In the genomic region with DNA sequence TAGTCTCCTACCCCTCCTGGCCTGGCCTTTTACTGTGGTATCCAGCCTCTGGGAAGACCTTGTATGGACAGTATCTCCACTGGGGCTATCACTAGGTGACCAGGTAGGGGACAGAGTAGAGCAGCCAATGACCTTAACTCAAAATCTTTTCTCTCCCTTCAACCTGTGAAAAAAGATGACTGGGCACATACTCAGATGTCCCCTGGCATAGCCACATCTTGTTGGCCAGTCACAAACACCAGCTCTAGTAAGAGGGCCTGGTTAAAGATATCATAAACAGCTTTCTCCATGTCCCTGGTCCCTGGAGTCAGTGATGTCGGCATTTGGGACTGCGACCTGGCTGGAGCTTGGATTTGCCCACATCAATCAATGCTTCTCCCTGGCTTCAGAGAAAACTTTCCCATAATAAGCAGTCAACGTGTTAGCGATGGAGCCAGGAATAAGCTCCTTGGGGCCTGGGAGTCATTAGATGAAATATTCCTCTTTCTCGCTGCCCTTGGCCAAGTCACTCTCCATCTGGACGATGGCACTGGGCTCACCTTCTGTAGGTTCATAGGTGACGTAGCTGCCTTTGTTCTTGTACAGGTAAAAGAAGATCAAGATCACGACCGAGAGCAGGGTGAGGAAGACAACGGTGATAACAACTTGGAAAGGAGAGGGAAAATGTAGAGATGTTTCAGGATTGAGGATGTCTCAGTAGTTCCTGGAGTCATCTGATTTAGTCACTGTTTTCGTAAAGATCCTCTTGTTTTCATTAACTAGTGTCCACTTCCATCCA, we compare ENCODE assay signal across 2 cellular contexts.
TF ChIP-seq lines count a peak whose summit lies in the region.

No MANE protein-coding gene starts in this region.

TF ChIP-seq in IMR-90, 13 proteins besides CTCF, POLR2A, EP300 and RAD21:
- TF ChIP-seq RCOR1 (IDR thresholded peaks at IDR 0.05; ENCODE audit: insufficient replicate concordance, low read length) (no peak), FOS (IDR thresholded peaks at IDR 0.05; ENCODE audit: low read depth, low read length) (no peak), RFX5 (IDR thresholded peaks at IDR 0.05; ENCODE audit: low read depth, low read length) (no peak), CHD1 (IDR thresholded peaks at IDR 0.05; ENCODE audit: low read depth, low read length) (no peak), SMC3 (IDR thresholded peaks at IDR 0.05; ENCODE audit: low read depth, low read length) (no peak), MAFK (IDR thresholded peaks at IDR 0.05; ENCODE audit: low read depth, low read length) (no peak), CEBPB (IDR thresholded peaks at IDR 0.05; ENCODE audit: low read depth, low read length) (no peak), NFE2L2 (IDR thresholded peaks at IDR 0.05; ENCODE audit: low read depth, low read length) (no peak), MXI1 (IDR thresholded peaks at IDR 0.05; ENCODE audit: borderline replicate concordance, low read depth, low read length) (no peak), MAZ (IDR thresholded peaks at IDR 0.05; ENCODE audit: borderline replicate concordance, low read depth, low read length) (no peak), BHLHE40 (IDR thresholded peaks at IDR 0.05; ENCODE audit: low read depth, low read length) (no peak)
- TF ChIP-seq, protein P1, sequence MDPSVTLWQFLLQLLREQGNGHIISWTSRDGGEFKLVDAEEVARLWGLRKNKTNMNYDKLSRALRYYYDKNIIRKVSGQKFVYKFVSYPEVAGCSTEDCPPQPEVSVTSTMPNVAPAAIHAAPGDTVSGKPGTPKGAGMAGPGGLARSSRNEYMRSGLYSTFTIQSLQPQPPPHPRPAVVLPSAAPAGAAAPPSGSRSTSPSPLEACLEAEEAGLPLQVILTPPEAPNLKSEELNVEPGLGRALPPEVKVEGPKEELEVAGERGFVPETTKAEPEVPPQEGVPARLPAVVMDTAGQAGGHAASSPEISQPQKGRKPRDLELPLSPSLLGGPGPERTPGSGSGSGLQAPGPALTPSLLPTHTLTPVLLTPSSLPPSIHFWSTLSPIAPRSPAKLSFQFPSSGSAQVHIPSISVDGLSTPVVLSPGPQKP (IDR thresholded peaks at IDR 0.05; ENCODE audit: borderline replicate concordance, low read depth, low read length): no peak
- TF ChIP-seq, protein P2, sequence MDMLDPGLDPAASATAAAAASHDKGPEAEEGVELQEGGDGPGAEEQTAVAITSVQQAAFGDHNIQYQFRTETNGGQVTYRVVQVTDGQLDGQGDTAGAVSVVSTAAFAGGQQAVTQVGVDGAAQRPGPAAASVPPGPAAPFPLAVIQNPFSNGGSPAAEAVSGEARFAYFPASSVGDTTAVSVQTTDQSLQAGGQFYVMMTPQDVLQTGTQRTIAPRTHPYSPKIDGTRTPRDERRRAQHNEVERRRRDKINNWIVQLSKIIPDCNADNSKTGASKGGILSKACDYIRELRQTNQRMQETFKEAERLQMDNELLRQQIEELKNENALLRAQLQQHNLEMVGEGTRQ (IDR thresholded peaks at IDR 0.05; ENCODE audit: low read depth, low read length): no peak

TF ChIP-seq in GM12878, 131 proteins besides CTCF, POLR2A, EP300 and RAD21:
- TF ChIP-seq POLR2AphosphoS5 (IDR thresholded peaks at IDR 0.05; ENCODE audit: low read length) (peak; percentile 2; the same call in 1 of the 2 replicates), YBX1 (IDR thresholded peaks at IDR 0.05) (no peak)
